In the genomic region with DNA sequence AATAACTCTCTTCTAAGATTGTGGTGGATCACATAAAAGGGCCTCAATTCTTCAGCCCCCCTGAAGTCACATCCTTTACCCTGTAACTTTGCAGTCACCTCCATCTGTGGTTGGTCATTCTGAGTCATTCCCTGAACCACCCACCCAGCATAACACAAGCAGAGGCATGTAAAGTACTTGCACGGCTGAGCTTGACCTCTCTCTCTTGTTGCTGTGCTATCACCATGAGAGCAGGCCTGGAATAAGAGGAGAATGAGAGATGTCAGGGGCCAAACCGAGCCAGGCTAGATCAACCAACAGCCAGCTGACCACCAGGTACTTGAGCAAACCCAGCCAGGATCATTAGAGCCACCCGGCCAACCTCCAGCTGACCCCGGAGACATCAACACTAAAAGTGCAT, we compare ENCODE assay signal across 1 cellular context.
TF ChIP-seq lines count a peak whose summit lies in the region.

No MANE protein-coding gene starts in this region.

TF ChIP-seq in GM12878, 131 proteins besides CTCF, POLR2A, EP300 and RAD21 (continued from another document and continues in another):
- no peak for TF ChIP-seq ZNF274 (IDR thresholded peaks at IDR 0.05; ENCODE audit: insufficient read depth, insufficient read length)
- no peak for TF ChIP-seq CHD1 (IDR thresholded peaks at IDR 0.05; ENCODE audit: low read depth, low read length)
- TF ChIP-seq, protein P1, sequence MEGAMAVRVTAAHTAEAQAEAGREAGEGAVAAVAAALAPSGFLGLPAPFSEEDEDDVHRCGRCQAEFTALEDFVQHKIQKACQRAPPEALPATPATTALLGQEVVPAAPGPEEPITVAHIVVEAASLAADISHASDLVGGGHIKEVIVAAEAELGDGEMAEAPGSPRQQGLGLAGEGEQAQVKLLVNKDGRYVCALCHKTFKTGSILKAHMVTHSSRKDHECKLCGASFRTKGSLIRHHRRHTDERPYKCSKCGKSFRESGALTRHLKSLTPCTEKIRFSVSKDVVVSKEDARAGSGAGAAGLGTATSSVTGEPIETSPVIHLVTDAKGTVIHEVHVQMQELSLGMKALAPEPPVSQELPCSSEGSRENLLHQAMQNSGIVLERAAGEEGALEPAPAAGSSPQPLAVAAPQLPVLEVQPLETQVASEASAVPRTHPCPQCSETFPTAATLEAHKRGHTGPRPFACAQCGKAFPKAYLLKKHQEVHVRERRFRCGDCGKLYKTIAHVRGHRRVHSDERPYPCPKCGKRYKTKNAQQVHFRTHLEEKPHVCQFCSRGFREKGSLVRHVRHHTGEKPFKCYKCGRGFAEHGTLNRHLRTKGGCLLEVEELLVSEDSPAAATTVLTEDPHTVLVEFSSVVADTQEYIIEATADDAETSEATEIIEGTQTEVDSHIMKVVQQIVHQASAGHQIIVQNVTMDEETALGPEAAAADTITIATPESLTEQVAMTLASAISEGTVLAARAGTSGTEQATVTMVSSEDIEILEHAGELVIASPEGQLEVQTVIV (IDR thresholded peaks at IDR 0.05; ENCODE audit: borderline replicate concordance, partially characterized antibody), result no peak
- no peak for TF ChIP-seq ESRRA (IDR thresholded peaks at IDR 0.05; ENCODE audit: low read length)
- 0 out of 2 replicates have a peak, but pooled peaks have one; percentile 26 for TF ChIP-seq TBL1XR1 (IDR thresholded peaks at IDR 0.05; ENCODE audit: low read depth, low read length)
- TF ChIP-seq SMAD5 (IDR thresholded peaks at IDR 0.05; ENCODE audit: low read depth), result no peak
- TF ChIP-seq HDAC6 (IDR thresholded peaks at IDR 0.05; ENCODE audit: unreplicated experiment), result no peak
- no peak; the same call in 1 of the 2 replicates for TF ChIP-seq PML (IDR thresholded peaks at IDR 0.05; ENCODE audit: low read length)
- TF ChIP-seq STAT3 (IDR thresholded peaks at IDR 0.05; ENCODE audit: low read depth, low read length), result no peak
- peak; percentile 96 for TF ChIP-seq IRF4 (IDR thresholded peaks at IDR 0.05; ENCODE audit: low read depth, low read length)
- no peak; the same call in 1 of the 2 replicates for TF ChIP-seq BACH1 (IDR thresholded peaks at IDR 0.05; ENCODE audit: borderline replicate concordance)
- TF ChIP-seq, protein P2, sequence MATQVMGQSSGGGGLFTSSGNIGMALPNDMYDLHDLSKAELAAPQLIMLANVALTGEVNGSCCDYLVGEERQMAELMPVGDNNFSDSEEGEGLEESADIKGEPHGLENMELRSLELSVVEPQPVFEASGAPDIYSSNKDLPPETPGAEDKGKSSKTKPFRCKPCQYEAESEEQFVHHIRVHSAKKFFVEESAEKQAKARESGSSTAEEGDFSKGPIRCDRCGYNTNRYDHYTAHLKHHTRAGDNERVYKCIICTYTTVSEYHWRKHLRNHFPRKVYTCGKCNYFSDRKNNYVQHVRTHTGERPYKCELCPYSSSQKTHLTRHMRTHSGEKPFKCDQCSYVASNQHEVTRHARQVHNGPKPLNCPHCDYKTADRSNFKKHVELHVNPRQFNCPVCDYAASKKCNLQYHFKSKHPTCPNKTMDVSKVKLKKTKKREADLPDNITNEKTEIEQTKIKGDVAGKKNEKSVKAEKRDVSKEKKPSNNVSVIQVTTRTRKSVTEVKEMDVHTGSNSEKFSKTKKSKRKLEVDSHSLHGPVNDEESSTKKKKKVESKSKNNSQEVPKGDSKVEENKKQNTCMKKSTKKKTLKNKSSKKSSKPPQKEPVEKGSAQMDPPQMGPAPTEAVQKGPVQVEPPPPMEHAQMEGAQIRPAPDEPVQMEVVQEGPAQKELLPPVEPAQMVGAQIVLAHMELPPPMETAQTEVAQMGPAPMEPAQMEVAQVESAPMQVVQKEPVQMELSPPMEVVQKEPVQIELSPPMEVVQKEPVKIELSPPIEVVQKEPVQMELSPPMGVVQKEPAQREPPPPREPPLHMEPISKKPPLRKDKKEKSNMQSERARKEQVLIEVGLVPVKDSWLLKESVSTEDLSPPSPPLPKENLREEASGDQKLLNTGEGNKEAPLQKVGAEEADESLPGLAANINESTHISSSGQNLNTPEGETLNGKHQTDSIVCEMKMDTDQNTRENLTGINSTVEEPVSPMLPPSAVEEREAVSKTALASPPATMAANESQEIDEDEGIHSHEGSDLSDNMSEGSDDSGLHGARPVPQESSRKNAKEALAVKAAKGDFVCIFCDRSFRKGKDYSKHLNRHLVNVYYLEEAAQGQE (IDR thresholded peaks at IDR 0.05; ENCODE audit: low read depth, low read length), result no peak
- peak; percentile 75; the same call in 1 of the 2 replicates for TF ChIP-seq CBFB (IDR thresholded peaks at IDR 0.05; ENCODE audit: low read depth)
- TF ChIP-seq NR2F1 (conservative IDR thresholded peaks at IDR 0.05), result peak; percentile 83
- TF ChIP-seq HDAC2 (IDR thresholded peaks at IDR 0.05), result no peak
- TF ChIP-seq CEBPB (IDR thresholded peaks at IDR 0.05; ENCODE audit: borderline replicate concordance in 1 of 2, low read depth in 2 of 2, low read length in 2 of 2), result no peak
- TF ChIP-seq ATF7 (IDR thresholded peaks at IDR 0.05; ENCODE audit: low read depth), result peak; percentile 48; the same call in 1 of the 2 replicates
- TF ChIP-seq ZNF207 (IDR thresholded peaks at IDR 0.05; ENCODE audit: borderline replicate concordance), result no peak
- peak; percentile 68; the same call in 1 of the 2 replicates for TF ChIP-seq MTA2 (IDR thresholded peaks at IDR 0.05; ENCODE audit: low read depth)
- TF ChIP-seq, protein P3, sequence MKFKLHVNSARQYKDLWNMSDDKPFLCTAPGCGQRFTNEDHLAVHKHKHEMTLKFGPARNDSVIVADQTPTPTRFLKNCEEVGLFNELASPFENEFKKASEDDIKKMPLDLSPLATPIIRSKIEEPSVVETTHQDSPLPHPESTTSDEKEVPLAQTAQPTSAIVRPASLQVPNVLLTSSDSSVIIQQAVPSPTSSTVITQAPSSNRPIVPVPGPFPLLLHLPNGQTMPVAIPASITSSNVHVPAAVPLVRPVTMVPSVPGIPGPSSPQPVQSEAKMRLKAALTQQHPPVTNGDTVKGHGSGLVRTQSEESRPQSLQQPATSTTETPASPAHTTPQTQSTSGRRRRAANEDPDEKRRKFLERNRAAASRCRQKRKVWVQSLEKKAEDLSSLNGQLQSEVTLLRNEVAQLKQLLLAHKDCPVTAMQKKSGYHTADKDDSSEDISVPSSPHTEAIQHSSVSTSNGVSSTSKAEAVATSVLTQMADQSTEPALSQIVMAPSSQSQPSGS (IDR thresholded peaks at IDR 0.05; ENCODE audit: low read length), result peak; percentile 76
- TF ChIP-seq, protein P4, sequence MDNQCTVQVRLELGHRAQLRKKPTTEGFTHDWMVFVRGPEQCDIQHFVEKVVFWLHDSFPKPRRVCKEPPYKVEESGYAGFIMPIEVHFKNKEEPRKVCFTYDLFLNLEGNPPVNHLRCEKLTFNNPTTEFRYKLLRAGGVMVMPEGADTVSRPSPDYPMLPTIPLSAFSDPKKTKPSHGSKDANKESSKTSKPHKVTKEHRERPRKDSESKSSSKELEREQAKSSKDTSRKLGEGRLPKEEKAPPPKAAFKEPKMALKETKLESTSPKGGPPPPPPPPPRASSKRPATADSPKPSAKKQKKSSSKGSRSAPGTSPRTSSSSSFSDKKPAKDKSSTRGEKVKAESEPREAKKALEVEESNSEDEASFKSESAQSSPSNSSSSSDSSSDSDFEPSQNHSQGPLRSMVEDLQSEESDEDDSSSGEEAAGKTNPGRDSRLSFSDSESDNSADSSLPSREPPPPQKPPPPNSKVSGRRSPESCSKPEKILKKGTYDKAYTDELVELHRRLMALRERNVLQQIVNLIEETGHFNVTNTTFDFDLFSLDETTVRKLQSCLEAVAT (IDR thresholded peaks at IDR 0.05), result no peak
- TF ChIP-seq PAX5 (IDR thresholded peaks at IDR 0.05; ENCODE audit: borderline replicate concordance, low read depth, low read length), result peak; percentile 91
- peak; percentile 76; the same call in 1 of the 2 replicates for TF ChIP-seq TCF12 (IDR thresholded peaks at IDR 0.05; ENCODE audit: low read depth, low read length)
- no peak for TF ChIP-seq SMAD1 (IDR thresholded peaks at IDR 0.05; ENCODE audit: low read depth, partially characterized antibody)
- TF ChIP-seq, protein P5, sequence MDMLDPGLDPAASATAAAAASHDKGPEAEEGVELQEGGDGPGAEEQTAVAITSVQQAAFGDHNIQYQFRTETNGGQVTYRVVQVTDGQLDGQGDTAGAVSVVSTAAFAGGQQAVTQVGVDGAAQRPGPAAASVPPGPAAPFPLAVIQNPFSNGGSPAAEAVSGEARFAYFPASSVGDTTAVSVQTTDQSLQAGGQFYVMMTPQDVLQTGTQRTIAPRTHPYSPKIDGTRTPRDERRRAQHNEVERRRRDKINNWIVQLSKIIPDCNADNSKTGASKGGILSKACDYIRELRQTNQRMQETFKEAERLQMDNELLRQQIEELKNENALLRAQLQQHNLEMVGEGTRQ (IDR thresholded peaks at IDR 0.05; ENCODE audit: borderline replicate concordance, low read depth, low read length), result no peak
- no peak for TF ChIP-seq KDM1A (IDR thresholded peaks at IDR 0.05; ENCODE audit: borderline replicate concordance)
- peak; percentile 92 for TF ChIP-seq CREM (IDR thresholded peaks at IDR 0.05; ENCODE audit: low read depth)
- TF ChIP-seq POLR2AphosphoS5 (IDR thresholded peaks at IDR 0.05; ENCODE audit: low read length), result no peak
- TF ChIP-seq, protein P6, sequence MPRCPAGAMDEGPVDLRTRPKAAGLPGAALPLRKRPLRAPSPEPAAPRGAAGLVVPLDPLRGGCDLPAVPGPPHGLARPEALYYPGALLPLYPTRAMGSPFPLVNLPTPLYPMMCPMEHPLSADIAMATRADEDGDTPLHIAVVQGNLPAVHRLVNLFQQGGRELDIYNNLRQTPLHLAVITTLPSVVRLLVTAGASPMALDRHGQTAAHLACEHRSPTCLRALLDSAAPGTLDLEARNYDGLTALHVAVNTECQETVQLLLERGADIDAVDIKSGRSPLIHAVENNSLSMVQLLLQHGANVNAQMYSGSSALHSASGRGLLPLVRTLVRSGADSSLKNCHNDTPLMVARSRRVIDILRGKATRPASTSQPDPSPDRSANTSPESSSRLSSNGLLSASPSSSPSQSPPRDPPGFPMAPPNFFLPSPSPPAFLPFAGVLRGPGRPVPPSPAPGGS (IDR thresholded peaks at IDR 0.05; ENCODE audit: borderline replicate concordance, insufficient read depth, low read depth, low read length, poor library complexity, severe bottlenecking), result peak; percentile 86
- no peak for TF ChIP-seq SUPT20H (IDR thresholded peaks at IDR 0.05; ENCODE audit: borderline replicate concordance, control insufficient read depth, low read depth, low read length)
- TF ChIP-seq TAF1 (IDR thresholded peaks at IDR 0.05; ENCODE audit: borderline replicate concordance, low read depth, low read length), result no peak
- peak; percentile 36; the same call in 1 of the 2 replicates for TF ChIP-seq GATAD2B (conservative IDR thresholded peaks at IDR 0.05; ENCODE audit: low read depth)
- TF ChIP-seq GABPA (IDR thresholded peaks at IDR 0.05; ENCODE audit: low read depth), result peak; percentile 42; the same call in 1 of the 2 replicates
- TF ChIP-seq PAX8 (IDR thresholded peaks at IDR 0.05), result no peak
- TF ChIP-seq SIN3A (IDR thresholded peaks at IDR 0.05; ENCODE audit: low read depth, low read length), result no peak
- peak in 1 of 2 experiments; percentile 74; a peak in 1 of 4 replicates for TF ChIP-seq ETV6 (conservative IDR thresholded peaks at IDR 0.05 in 1 of 2, IDR thresholded peaks at IDR 0.05 in 1 of 2; ENCODE audit: borderline replicate concordance in 1 of 2, low read depth in 1 of 2)
- TF ChIP-seq MXI1 (IDR thresholded peaks at IDR 0.05; ENCODE audit: low read depth, low read length), result no peak
- TF ChIP-seq RUNX3 (IDR thresholded peaks at IDR 0.05; ENCODE audit: low read length), result peak; percentile 97
- no peak for TF ChIP-seq RBBP5 (conservative IDR thresholded peaks at IDR 0.05)
- no peak for TF ChIP-seq SREBF2 (IDR thresholded peaks at IDR 0.05; ENCODE audit: low read length)
- TF ChIP-seq, protein P7, sequence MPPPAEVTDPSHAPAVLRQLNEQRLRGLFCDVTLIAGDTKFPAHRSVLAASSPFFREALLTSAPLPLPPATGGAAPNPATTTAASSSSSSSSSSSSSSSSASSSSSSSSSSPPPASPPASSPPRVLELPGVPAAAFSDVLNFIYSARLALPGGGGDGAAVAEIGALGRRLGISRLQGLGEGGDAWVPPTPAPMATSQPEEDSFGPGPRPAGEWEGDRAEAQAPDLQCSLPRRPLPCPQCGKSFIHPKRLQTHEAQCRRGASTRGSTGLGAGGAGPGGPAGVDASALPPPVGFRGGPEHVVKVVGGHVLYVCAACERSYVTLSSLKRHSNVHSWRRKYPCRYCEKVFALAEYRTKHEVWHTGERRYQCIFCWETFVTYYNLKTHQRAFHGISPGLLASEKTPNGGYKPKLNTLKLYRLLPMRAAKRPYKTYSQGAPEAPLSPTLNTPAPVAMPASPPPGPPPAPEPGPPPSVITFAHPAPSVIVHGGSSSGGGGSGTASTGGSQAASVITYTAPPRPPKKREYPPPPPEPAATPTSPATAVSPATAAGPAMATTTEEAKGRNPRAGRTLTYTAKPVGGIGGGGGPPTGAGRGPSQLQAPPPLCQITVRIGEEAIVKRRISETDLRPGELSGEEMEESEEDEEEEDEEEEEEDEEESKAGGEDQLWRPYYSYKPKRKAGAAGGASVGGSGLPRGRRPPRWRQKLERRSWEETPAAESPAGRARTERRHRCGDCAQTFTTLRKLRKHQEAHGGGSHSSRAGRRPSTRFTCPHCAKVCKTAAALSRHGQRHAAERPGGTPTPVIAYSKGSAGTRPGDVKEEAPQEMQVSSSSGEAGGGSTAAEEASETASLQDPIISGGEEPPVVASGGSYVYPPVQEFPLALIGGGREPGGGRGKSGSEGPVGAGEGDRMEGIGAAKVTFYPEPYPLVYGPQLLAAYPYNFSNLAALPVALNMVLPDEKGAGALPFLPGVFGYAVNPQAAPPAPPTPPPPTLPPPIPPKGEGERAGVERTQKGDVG (CRISPR knock-in tag; IDR thresholded peaks at IDR 0.05), result no peak
- TF ChIP-seq, protein P8, sequence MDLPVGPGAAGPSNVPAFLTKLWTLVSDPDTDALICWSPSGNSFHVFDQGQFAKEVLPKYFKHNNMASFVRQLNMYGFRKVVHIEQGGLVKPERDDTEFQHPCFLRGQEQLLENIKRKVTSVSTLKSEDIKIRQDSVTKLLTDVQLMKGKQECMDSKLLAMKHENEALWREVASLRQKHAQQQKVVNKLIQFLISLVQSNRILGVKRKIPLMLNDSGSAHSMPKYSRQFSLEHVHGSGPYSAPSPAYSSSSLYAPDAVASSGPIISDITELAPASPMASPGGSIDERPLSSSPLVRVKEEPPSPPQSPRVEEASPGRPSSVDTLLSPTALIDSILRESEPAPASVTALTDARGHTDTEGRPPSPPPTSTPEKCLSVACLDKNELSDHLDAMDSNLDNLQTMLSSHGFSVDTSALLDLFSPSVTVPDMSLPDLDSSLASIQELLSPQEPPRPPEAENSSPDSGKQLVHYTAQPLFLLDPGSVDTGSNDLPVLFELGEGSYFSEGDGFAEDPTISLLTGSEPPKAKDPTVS (IDR thresholded peaks at IDR 0.05; ENCODE audit: low read depth, low read length), result no peak
- no peak for TF ChIP-seq MYC (IDR thresholded peaks at IDR 0.05; ENCODE audit: insufficient read depth, insufficient read length, insufficient replicate concordance, low read length, severe bottlenecking)
- TF ChIP-seq, protein P9, sequence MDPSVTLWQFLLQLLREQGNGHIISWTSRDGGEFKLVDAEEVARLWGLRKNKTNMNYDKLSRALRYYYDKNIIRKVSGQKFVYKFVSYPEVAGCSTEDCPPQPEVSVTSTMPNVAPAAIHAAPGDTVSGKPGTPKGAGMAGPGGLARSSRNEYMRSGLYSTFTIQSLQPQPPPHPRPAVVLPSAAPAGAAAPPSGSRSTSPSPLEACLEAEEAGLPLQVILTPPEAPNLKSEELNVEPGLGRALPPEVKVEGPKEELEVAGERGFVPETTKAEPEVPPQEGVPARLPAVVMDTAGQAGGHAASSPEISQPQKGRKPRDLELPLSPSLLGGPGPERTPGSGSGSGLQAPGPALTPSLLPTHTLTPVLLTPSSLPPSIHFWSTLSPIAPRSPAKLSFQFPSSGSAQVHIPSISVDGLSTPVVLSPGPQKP (IDR thresholded peaks at IDR 0.05; ENCODE audit: low read depth, low read length), result no peak
- TF ChIP-seq POLR2AphosphoS2 (IDR thresholded peaks at IDR 0.05; ENCODE audit: low read depth, low read length), result no peak
- no peak for TF ChIP-seq SUZ12 (IDR thresholded peaks at IDR 0.05; ENCODE audit: unreplicated experiment)
